11 cellular contexts compared by ENCODE assay signal in the genomic region with DNA sequence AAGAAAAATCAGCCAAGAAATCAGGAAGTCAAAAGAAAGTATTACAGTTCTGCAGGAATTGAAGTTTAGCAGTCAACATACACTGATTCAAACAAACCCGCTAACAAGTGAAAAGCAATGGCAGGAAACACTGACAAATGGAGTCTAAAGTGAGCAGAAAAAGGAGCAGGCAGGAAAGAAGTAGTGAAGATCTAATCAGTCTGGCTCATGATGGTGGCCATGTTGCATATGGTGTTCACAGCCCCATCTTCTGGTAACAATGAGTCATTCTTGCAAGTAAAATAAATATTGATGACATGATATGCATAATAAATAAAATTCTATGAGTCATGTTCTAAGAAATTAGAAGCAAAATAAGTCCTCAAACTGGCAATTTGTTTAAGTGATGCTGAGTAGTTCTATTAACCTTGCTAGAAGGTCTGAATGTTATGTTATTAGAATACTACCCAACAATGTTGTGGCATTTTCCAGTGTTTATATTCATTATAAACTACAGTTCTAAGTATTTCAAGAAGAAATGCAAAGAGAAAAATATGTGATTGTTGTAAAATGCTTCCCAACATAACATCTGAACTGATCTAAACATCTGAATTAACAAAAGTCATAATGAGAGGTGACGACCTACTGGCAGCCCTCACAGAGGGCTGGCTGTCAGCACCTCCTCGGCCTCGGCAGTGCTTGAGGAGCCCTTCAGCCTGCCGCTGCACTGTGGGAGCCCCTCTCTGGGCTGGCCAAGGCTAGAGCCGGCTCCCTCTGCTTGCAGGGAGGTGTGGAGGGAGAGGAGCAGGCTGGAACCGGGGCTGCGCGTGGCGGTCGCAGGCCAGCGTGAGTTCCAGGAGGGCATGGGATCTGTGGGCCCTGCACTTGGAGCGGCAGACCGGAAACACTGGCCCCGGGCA. TPM values are rescaled to one million over a fixed set of nuclear protein-coding genes. Genes with fewer than 3 reads are reported as not detected.
DNase-seq lines count a peak whose midpoint lies in the region; FAIRE-seq and TF ChIP-seq lines count a peak whose summit lies in the region.
"Had no signal": no experiment of that assay in that cellular context is flagged by ENCODE, and none has a peak within 500 bp of the region (broad histone marks: within the 10 kb centered on the region; RNA-seq: fewer than 3 reads in every experiment).

No MANE protein-coding gene starts in this region.

- CTCF ChIA-PET in CD4-positive, alpha-beta memory T cell (lab: Charles Lee; ENCODE audit: partially characterized antibody), result interaction anchor here (1.3 to 2.4 kb wide), 2 partner anchors 16 to 355 kb away, joined by 4 to 10 read pairs; no protein-coding TSS in a partner anchor

- intact Hi-C loops in CD4-positive, alpha-beta memory T cell (cut with micrococcal nuclease), result loop anchor here (10.0 kb wide), 1 partner anchor 1483 kb away; a partner anchor contains a TSS

- peaks cover 6% of the 10 kb centered on the region for H3K4me1 ChIP-seq in CD4-positive, alpha-beta memory T cell (ENCODE audit: insufficient read depth, low read length)
- peaks cover 5% of the 10 kb centered on the region for H3K4me1 ChIP-seq in keratinocyte (ENCODE audit: control insufficient read depth, extremely low read depth, insufficient read depth, low read length)

- H3K79me2 ChIP-seq in keratinocyte (ENCODE audit: control insufficient read depth, insufficient read depth, low read length), result no peaks in the 10 kb centered on the region

- H3K9me3 ChIP-seq in CD4-positive, alpha-beta memory T cell (ENCODE audit: control insufficient read depth in 1 of 2, low read length in 2 of 2), result no peaks in the 10 kb centered on the region
- no peaks in the 10 kb centered on the region for H3K9me3 ChIP-seq in keratinocyte (ENCODE audit: control insufficient read depth, low read depth, low read length)

- POLR2A ChIA-PET in CD4-positive, alpha-beta memory T cell (lab: Charles Lee; ENCODE audit: partially characterized antibody), result no interaction called here

- no peak overlapping the region for H3K9ac ChIP-seq in keratinocyte (ENCODE audit: control insufficient read depth, extremely low read depth, insufficient read depth, low read length)

- no peaks in the 10 kb centered on the region for H3K36me3 ChIP-seq in CD4-positive, alpha-beta memory T cell (ENCODE audit: insufficient read depth, low read length)
- H3K36me3 ChIP-seq in keratinocyte (ENCODE audit: control insufficient read depth in 2 of 2, extremely low read depth in 1 of 2, insufficient read depth in 2 of 2, low read length in 2 of 2), result no peaks in the 10 kb centered on the region

- no peaks in the 10 kb centered on the region for H3K9me3 Mint-ChIP-seq in CD4-positive, alpha-beta memory T cell
- H3K9me3 Mint-ChIP-seq: dendritic cell treated with granulocyte-macrophage colony-stimulating factor and Interleukin-4, amounts not matched to agents 40 ng/mL and 50 ng/mL, for 4 days; naive thymus-derived CD8-positive, alpha-beta T cell; T-cell had no signal

- dilution Hi-C loops in keratinocyte (cut with MboI; ENCODE audit: extremely low pct_ligation_motif_present, low sequenced_read_pairs), result loop anchor here (25.0 kb wide), 1 partner anchor 354 kb away; no protein-coding TSS in a partner anchor

- no peak overlapping the region for H3K4me2 ChIP-seq in keratinocyte (ENCODE audit: control insufficient read depth, extremely low read depth, insufficient read depth, low read depth, low read length)

- TF ChIP-seq CTCF in keratinocyte (optimal IDR thresholded peaks at IDR 0.05 in 1 of 3, IDR thresholded peaks at IDR 0.05 in 1 of 3, conservative IDR thresholded peaks at IDR 0.05 in 1 of 3; ENCODE audit: extremely low read depth in 1 of 3, insufficient read depth in 2 of 3, low read length in 3 of 3), result peak in 1 of 3 experiments; percentile 23

- peaks cover 4% of the 10 kb centered on the region in 2 donors for H3K27me3 Mint-ChIP-seq in CD4-positive, alpha-beta memory T cell

- no peak overlapping the region for H3K27ac ChIP-seq in CD4-positive, alpha-beta memory T cell (ENCODE audit: low read depth, low read length)
- H3K27ac ChIP-seq in keratinocyte (ENCODE audit: control insufficient read depth, insufficient read depth, low read length), result no peak overlapping the region

- no peaks in the 10 kb centered on the region for H4K20me1 ChIP-seq in keratinocyte (ENCODE audit: control insufficient read depth, extremely low read depth, insufficient read depth, low read length)

- FAIRE-seq in keratinocyte (lab: Jason Lieb, UNC) (no peak), H54 (lab: Jason Lieb, UNC) (no peak)

- H3K36me3 Mint-ChIP-seq in CD4-positive, alpha-beta memory T cell, result no peaks in the 10 kb centered on the region
- H3K36me3 Mint-ChIP-seq: naive thymus-derived CD8-positive, alpha-beta T cell; T-cell had no signal

- H3K27me3 ChIP-seq in CD4-positive, alpha-beta memory T cell (ENCODE audit: insufficient read depth, low read length), result no peaks in the 10 kb centered on the region
- no peaks in the 10 kb centered on the region for H3K27me3 ChIP-seq in keratinocyte (ENCODE audit: control insufficient read depth, extremely low read depth, insufficient read depth, low read length)

- DNase-seq in CD4-positive, alpha-beta memory T cell, result peak in 3 of 5 donors; percentile 4 to 40 (median 22)
- DNase-seq in HT-29 (ENCODE audit: low spot score) (peak; percentile 15), amniotic epithelial cell (ENCODE audit: low read depth) (peak; percentile 32), keratinocyte (ENCODE audit: low read depth, low spot score) (no peak), NCI-H1092 (lab: John Stamatoyannopoulos, UW) (no peak), H54 (ENCODE audit: insufficient read length, low spot score) (no peak), inferior parietal cortex (ENCODE audit: extremely low spot score) (no peak)
- DNase-seq: NCI-H345, T-cell had no signal

- peaks cover 5 to 10% (median 6%) of the 10 kb centered on the region in 4 donors for H3K4me1 Mint-ChIP-seq in CD4-positive, alpha-beta memory T cell

- H3K27ac Mint-ChIP-seq in CD4-positive, alpha-beta memory T cell, result no peak overlapping the region
- H3K27ac Mint-ChIP-seq: dendritic cell treated with granulocyte-macrophage colony-stimulating factor and Interleukin-4, amounts not matched to agents 40 ng/mL and 50 ng/mL, for 4 days; naive thymus-derived CD8-positive, alpha-beta T cell; T-cell had no signal

- peak overlapping the region; percentile 47 for H2AFZ ChIP-seq in keratinocyte (ENCODE audit: control insufficient read depth, low read length)

- no peak for TF ChIP-seq POLR2A in H54 (IDR thresholded peaks at IDR 0.05; ENCODE audit: low read depth, low read length)

- H3K4me3 ChIP-seq in CD4-positive, alpha-beta memory T cell (ENCODE audit: low read length in 2 of 2), result no peak overlapping the region
- no peak overlapping the region for H3K4me3 ChIP-seq in keratinocyte (ENCODE audit: control insufficient read depth in 2 of 3, extremely low read depth in 1 of 3, insufficient read depth in 2 of 3, low read depth in 1 of 3, low read length in 3 of 3)

- H3K4me3 Mint-ChIP-seq in CD4-positive, alpha-beta memory T cell, result no peak overlapping the region
- H3K4me3 Mint-ChIP-seq: dendritic cell treated with granulocyte-macrophage colony-stimulating factor and Interleukin-4, amounts not matched to agents 40 ng/mL and 50 ng/mL, for 4 days; naive thymus-derived CD8-positive, alpha-beta T cell; T-cell had no signal

- H3K9me1 ChIP-seq in keratinocyte (ENCODE audit: control insufficient read depth, extremely low read depth, insufficient read depth, low read length), result no peaks in the 10 kb centered on the region

RNA-seq across cellular contexts. Expression of a gene that starts 5.7 kb away (rescaled TPM):
- total RNA-seq in CD4-positive, alpha-beta memory T cell, result 10 to 100 TPM; 55.1 to 64.2 TPM
- 10 to 100 TPM; 31.7 to 34.8 TPM for polyA plus RNA-seq in CD4-positive, alpha-beta memory T cell
- 58.4 and 63.8 TPM in 2 replicates for total RNA-seq in HT-29 (2014; rRNA removed; shearing (Covaris generic))
- 47.5 to 53.6 TPM (median 50.5 TPM) in 3 replicates for polyA plus RNA-seq in keratinocyte
- 30.2 TPM for polyA plus RNA-seq in keratinocyte (2011; ENCODE audit: low read depth)
- polyA plus RNA-seq in keratinocyte (2011; cell fraction: cytosol; rRNA removed), result 52.9 and 66.8 TPM in 2 replicates
- polyA plus RNA-seq in keratinocyte (2011; cell fraction: nucleus; rRNA removed), result 86.1 and 94.6 TPM in 2 replicates
- 50.4 and 54.0 TPM in 2 replicates for polyA plus RNA-seq in keratinocyte (2012; ENCODE audit: low replicate concordance)
- 56.5 to 87.7 TPM (median 72.0 TPM) in 3 replicates for polyA minus RNA-seq in keratinocyte
- polyA minus RNA-seq in keratinocyte (2011; cell fraction: cytosol; rRNA and poly(A)+ RNA removed), result 34.0 TPM
- 44.4 and 74.8 TPM in 2 replicates for polyA minus RNA-seq in keratinocyte (2011; cell fraction: nucleus; rRNA and poly(A)+ RNA removed)

RNA-seq across cellular contexts. Expression of a gene that starts 50.7 kb away (rescaled TPM):
- total RNA-seq in CD4-positive, alpha-beta memory T cell, result not detected
- not detected for polyA plus RNA-seq in CD4-positive, alpha-beta memory T cell
- total RNA-seq in HT-29 (2014; rRNA removed; shearing (Covaris generic)), result not detected in 2 replicates
- not detected in 3 replicates for polyA plus RNA-seq in keratinocyte
- polyA plus RNA-seq in keratinocyte (2011; ENCODE audit: low read depth), result not detected
- not detected in 2 replicates for polyA plus RNA-seq in keratinocyte (2011; cell fraction: cytosol; rRNA removed)
- not detected in 2 replicates for polyA plus RNA-seq in keratinocyte (2011; cell fraction: nucleus; rRNA removed)
- polyA plus RNA-seq in keratinocyte (2012; ENCODE audit: low replicate concordance), result not detected in 2 replicates
- not detected in 3 replicates for polyA minus RNA-seq in keratinocyte
- polyA minus RNA-seq in keratinocyte (2011; cell fraction: cytosol; rRNA and poly(A)+ RNA removed), result not detected
- polyA minus RNA-seq in keratinocyte (2011; cell fraction: nucleus; rRNA and poly(A)+ RNA removed), result not detected in 2 replicates
- total RNA-seq: naive thymus-derived CD8-positive, alpha-beta T cell; T-cell had no signal
- polyA plus RNA-seq: naive thymus-derived CD8-positive, alpha-beta T cell had no signal

Comparison
In these comparisons a context has a peak if more than half of its experiments do, and no peak if none do; other contexts are left out.
1. DNase-seq: peak in CD4-positive, alpha-beta memory T cell (3 of 5), HT-29 (single experiment) and amniotic epithelial cell (single experiment); none in keratinocyte (single experiment), NCI-H1092 (single experiment), H54 (single experiment) and inferior parietal cortex (single experiment).